Comparison of ENCODE assay signal across 1 cellular context in the genomic region with DNA sequence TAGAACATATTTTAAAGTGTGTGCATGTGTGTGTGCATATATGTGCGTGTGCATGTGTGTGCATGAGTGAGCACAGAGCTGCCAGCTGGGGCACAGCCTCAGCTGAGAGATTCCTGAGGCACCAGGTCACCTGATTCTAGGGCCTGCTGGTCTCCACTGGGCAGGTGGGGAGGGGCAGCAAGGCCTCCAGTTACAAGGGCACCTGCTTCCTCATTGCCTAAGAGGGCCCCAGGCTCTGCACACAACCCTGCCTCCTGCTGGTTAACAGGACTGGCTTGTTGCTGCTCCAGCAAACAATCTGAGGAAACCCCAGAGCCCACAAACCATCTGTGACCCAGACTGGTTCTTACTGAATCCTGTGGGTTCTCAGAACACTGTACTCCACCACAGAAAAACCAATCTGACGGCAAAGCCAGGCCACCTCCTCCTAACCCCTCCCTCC.
TF ChIP-seq lines count a peak whose summit lies in the region.

No MANE protein-coding gene starts in this region.

TF ChIP-seq in HCT116, 20 proteins besides CTCF, POLR2A, EP300 and RAD21:
- 0 out of 2 replicates have a peak, but pooled peaks have one; percentile 50 for TF ChIP-seq CEBPB (IDR thresholded peaks at IDR 0.05; ENCODE audit: low read depth)
- TF ChIP-seq EZH2phosphoT487 (IDR thresholded peaks at IDR 0.05; ENCODE audit: borderline replicate concordance) = no peak
